Comparison of ENCODE assay signal across 8 cellular contexts in the genomic region with DNA sequence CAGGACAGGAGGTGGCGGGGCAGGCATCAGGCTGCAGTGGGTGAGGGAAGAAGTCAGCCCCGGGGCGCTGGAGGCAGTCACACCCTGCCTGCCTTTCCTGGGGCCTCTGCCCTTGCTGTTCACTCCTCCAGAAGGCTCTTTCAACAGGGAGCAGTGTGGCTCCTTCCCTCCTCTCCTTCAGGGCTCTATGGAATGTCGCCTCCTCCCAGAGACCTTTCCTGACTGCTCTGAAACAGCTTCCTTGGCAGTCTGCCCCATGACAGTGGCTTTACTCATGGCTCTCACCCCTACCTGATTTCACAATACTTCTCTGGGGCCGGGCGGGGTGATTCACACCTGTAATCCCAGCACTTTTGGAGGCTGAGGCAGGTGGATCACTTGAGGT. TPM values are rescaled to one million over a fixed set of nuclear protein-coding genes. Genes with fewer than 3 reads are reported as not detected.
A peak's percentile ranks its signal among the peaks of the same experiment; 100 is the strongest.
DNase-seq lines count a peak whose midpoint lies in the region; ATAC-seq and TF ChIP-seq lines count a peak whose summit lies in the region.

No MANE protein-coding gene starts in this region.

- peak overlapping the region; percentile 48 for H3K27ac Mint-ChIP-seq in glutamatergic neuron (ENCODE audit: unreplicated experiment)

- peak overlapping the region; percentile 61 for H3K4me3 Mint-ChIP-seq in activated T-cell treated with anti-CD3 and anti-CD28 coated beads, Interleukin-2, amount 50 U/mL, for 4 hours
- H3K4me3 Mint-ChIP-seq in glutamatergic neuron (ENCODE audit: unreplicated experiment), result no peak overlapping the region

- H3K27me3 Mint-ChIP-seq in activated T-cell treated with anti-CD3 and anti-CD28 coated beads, Interleukin-2, amount 50 U/mL, for 4 hours (ENCODE audit: low read depth), result no peaks in the 10 kb centered on the region
- H3K27me3 Mint-ChIP-seq in glutamatergic neuron (ENCODE audit: unreplicated experiment), result peaks cover 29% of the 10 kb centered on the region

- peak; percentile 60 for DNase-seq in activated T-cell treated with anti-CD3 and anti-CD28 coated beads, Interleukin-2, amount 50 U/mL, for 1 hour
- DNase-seq in activated T-cell treated with anti-CD3 and anti-CD28 coated beads for 4 hours (no peak), glutamatergic neuron (no peak), stromal cell of bone marrow (ENCODE audit: low read depth) (peak; percentile 76), hypothalamus (lab: John Stamatoyannopoulos, UW) (no peak)
- peak; percentile 42 for DNase-seq in activated T-cell treated with anti-CD3 and anti-CD28 coated beads, Interleukin-2, amount 50 U/mL, for 4 hours

- no peak for TF ChIP-seq CTCF in glutamatergic neuron (IDR thresholded peaks at IDR 0.05; ENCODE audit: partially characterized antibody, unreplicated experiment)

- ATAC-seq in activated T-cell treated with anti-CD3 and anti-CD28 coated beads, Interleukin-2, amount 50 U/mL, for 4 hours, result no peak
- ATAC-seq in GM21515 (IDR thresholded peaks at IDR 0.05; ENCODE audit: unreplicated experiment), result no peak
- no peak for ATAC-seq in GM21526 (IDR thresholded peaks at IDR 0.05; ENCODE audit: low FRiP score, unreplicated experiment)

- no peaks in the 10 kb centered on the region for H3K9me3 Mint-ChIP-seq in activated T-cell treated with anti-CD3 and anti-CD28 coated beads, Interleukin-2, amount 50 U/mL, for 4 hours
- peaks cover 29% of the 10 kb centered on the region for H3K9me3 Mint-ChIP-seq in glutamatergic neuron (ENCODE audit: unreplicated experiment)

- H3K4me1 Mint-ChIP-seq in activated T-cell treated with anti-CD3 and anti-CD28 coated beads, Interleukin-2, amount 50 U/mL, for 4 hours (ENCODE audit: low read depth), result peaks cover 87% of the 10 kb centered on the region
- peaks cover 17% of the 10 kb centered on the region for H3K4me1 Mint-ChIP-seq in glutamatergic neuron (ENCODE audit: low read depth, unreplicated experiment)

- peaks cover 18% of the 10 kb centered on the region for H3K36me3 Mint-ChIP-seq in activated T-cell treated with anti-CD3 and anti-CD28 coated beads, Interleukin-2, amount 50 U/mL, for 4 hours (ENCODE audit: insufficient read depth)
- H3K36me3 Mint-ChIP-seq in glutamatergic neuron (ENCODE audit: unreplicated experiment), result no peaks in the 10 kb centered on the region

RNA-seq across cellular contexts. Expression of gene RHOF, which starts 7.1 kb away (rescaled TPM):
- 10 to 100 TPM; 80.7 to 94.6 (median 85.8) TPM for total RNA-seq in activated T-cell treated with anti-CD3 and anti-CD28 coated beads, Interleukin-2, amount 50 U/mL, for 4 hours
- total RNA-seq in glutamatergic neuron (ENCODE audit: unreplicated experiment), result 31.1 TPM

RNA-seq across cellular contexts. Expression of gene SETD1B, which starts 17.4 kb away (rescaled TPM):
- 10 to 100 TPM; 30.4 to 32.7 (median 31.7) TPM for total RNA-seq in activated T-cell treated with anti-CD3 and anti-CD28 coated beads, Interleukin-2, amount 50 U/mL, for 4 hours
- total RNA-seq in glutamatergic neuron (ENCODE audit: unreplicated experiment), result 35.0 TPM

Comparison
In these comparisons a context has a peak if more than half of its experiments do, and no peak if none do; other contexts are left out.
1. DNase-seq: peak in activated T-cell treated with anti-CD3 and anti-CD28 coated beads, Interleukin-2, amount 50 U/mL, for 1 hour (single experiment), activated T-cell treated with anti-CD3 and anti-CD28 coated beads, Interleukin-2, amount 50 U/mL, for 4 hours (single experiment) and stromal cell of bone marrow (single experiment); none in activated T-cell treated with anti-CD3 and anti-CD28 coated beads for 4 hours (single experiment), glutamatergic neuron (single experiment) and hypothalamus (0 of 51).